ENCODE assay signal across 1 cellular context in the genomic region with DNA sequence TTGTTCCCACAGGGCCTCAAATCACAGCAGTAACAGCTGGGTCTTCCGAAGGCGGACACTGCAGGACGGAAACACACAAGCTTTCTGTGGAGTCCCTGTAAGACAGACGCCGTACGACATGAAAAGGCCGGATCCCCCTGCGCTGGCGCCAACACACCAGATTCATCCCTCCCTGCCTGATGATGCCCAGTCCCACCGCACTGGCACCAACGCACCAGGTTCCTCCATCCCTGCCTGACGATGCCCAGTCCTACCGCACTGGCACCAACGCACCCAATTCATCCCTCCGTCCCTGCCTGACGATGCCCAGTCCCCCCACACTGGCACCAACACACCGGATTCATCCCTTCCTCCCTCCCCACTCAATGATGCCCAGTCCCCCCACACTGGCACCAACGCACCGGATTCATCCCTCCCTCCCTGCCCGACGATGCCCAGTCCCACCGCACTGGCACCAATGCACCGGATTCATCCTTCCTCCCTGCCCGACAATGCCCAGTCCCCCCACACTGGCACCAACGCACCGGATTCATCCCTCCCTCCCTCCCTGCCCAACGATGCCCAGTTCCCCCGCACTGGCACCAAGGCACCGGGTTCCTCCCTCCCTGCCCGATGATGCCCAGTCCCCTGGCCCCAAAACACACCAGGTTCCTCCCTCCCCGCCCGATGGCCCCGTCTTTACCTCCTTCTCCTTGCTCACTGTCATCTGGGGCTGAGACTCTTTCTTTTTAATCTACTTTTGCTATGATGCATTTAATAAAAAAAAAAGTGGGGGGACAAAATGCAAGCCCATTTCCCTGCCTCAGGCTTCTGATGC.
TF ChIP-seq lines count a peak whose summit lies in the region.

No MANE protein-coding gene starts in this region.

TF ChIP-seq in neural cell, 6 proteins besides CTCF, POLR2A, EP300 and RAD21 (continued from another document):
- TF ChIP-seq, protein P1, sequence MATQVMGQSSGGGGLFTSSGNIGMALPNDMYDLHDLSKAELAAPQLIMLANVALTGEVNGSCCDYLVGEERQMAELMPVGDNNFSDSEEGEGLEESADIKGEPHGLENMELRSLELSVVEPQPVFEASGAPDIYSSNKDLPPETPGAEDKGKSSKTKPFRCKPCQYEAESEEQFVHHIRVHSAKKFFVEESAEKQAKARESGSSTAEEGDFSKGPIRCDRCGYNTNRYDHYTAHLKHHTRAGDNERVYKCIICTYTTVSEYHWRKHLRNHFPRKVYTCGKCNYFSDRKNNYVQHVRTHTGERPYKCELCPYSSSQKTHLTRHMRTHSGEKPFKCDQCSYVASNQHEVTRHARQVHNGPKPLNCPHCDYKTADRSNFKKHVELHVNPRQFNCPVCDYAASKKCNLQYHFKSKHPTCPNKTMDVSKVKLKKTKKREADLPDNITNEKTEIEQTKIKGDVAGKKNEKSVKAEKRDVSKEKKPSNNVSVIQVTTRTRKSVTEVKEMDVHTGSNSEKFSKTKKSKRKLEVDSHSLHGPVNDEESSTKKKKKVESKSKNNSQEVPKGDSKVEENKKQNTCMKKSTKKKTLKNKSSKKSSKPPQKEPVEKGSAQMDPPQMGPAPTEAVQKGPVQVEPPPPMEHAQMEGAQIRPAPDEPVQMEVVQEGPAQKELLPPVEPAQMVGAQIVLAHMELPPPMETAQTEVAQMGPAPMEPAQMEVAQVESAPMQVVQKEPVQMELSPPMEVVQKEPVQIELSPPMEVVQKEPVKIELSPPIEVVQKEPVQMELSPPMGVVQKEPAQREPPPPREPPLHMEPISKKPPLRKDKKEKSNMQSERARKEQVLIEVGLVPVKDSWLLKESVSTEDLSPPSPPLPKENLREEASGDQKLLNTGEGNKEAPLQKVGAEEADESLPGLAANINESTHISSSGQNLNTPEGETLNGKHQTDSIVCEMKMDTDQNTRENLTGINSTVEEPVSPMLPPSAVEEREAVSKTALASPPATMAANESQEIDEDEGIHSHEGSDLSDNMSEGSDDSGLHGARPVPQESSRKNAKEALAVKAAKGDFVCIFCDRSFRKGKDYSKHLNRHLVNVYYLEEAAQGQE (IDR thresholded peaks at IDR 0.05; ENCODE audit: borderline replicate concordance): no peak
